8 cellular contexts compared by ENCODE assay signal in the genomic region with DNA sequence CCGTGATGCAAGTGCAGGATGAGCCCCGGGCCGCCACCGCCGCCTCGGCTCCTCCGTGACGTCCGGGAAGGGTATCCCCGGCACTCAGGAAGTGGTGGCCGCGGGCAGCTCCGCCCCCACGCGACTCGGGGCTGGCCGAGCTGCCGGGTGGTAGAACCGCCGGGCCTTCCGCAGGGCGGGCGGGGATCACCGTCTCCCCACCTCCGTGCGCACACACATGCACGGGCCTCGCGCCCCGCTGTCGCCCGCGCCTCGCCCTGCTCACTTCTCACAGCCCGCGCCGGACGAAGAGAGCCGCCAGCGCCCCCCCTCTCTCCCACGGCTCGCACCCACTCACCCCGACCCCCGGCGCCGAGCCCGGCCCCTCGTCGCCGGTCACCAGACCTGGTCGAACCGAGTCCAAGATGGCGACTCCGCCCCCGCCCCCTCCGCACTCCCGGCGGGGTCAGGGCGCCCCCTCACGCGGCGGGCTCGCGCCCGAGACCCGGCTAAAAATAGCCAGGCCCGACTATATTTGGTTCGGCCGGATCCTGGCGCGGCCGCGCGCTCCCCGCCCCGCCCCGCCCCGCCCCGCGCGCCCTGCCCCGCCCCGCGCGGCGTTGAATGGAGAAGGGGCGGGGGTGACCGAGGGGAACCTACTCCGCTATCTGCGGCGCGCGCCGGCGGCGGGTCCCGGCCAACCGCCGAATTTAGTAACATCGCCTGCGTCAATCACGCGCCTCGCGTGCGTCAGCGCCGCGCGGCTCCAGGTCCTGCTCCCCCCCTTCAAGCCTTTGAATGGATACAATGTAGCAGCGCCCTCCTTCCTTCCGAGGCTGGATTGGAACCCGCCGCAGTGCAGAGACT. TPM values are rescaled to one million over a fixed set of nuclear protein-coding genes. Genes with fewer than 3 reads are reported as not detected.
DNase-seq lines count a peak whose midpoint lies in the region; ATAC-seq lines count a peak whose summit lies in the region.

No MANE protein-coding gene starts in this region.

- H3K27me3 ChIP-seq in right cardiac atrium (ENCODE audit: control insufficient read depth, insufficient read depth) = no peaks in the 10 kb centered on the region
- H3K27me3 ChIP-seq in rectal smooth muscle tissue (ENCODE audit: control insufficient read depth, insufficient read depth, low read length) = peaks cover 8% of the 10 kb centered on the region
- no peaks in the 10 kb centered on the region for H3K27me3 ChIP-seq in aorta (ENCODE audit: control insufficient read depth in 1 of 2, insufficient read depth in 2 of 2, low read length in 1 of 2)

- H3K36me3 ChIP-seq in rectal smooth muscle tissue (ENCODE audit: control insufficient read depth, insufficient read depth, low read length) (no peaks in the 10 kb centered on the region), aorta (ENCODE audit: control insufficient read depth in 1 of 2, insufficient read depth in 2 of 2, low read length in 1 of 2) (no peaks in the 10 kb centered on the region)

- peak overlapping the region; percentile 96 for H3K27ac ChIP-seq in right cardiac atrium (ENCODE audit: low read length)
- peak overlapping the region; percentile 97 for H3K27ac ChIP-seq in rectal smooth muscle tissue (ENCODE audit: low read depth, low read length)
- peak overlapping the region; percentile 78 to 83 for H3K27ac ChIP-seq in aorta (ENCODE audit: low read depth in 1 of 2, low read length in 2 of 2)

- H3K27ac Mint-ChIP-seq in T-helper 17 cell = peak overlapping the region; percentile 99

- H3K4me3 Mint-ChIP-seq in T-helper 17 cell = peak overlapping the region; percentile 99

- under 1% methylated on average over 114 of the region's 114 CpGs for WGBS in right cardiac atrium
- WGBS in aorta, 2 donors = 0 to 1% methylated on average over 40 to 114 of the region's 114 CpGs

- H3K4me3 ChIP-seq in right cardiac atrium (ENCODE audit: low read length) (peak overlapping the region; percentile 74), rectal smooth muscle tissue (ENCODE audit: low read length) (peak overlapping the region; percentile 95), aorta (ENCODE audit: low read length in 2 of 2) (peak overlapping the region; percentile 52 to 77)

- peaks cover 3% of the 10 kb centered on the region for H3K36me3 Mint-ChIP-seq in T-helper 17 cell (ENCODE audit: low read depth)

- peaks cover 29% of the 10 kb centered on the region for H3K27me3 Mint-ChIP-seq in T-helper 17 cell

- intact Hi-C loops in right cardiac atrium (cut with DNase I) = loop anchor here in 3 of 4 donors (5.0 to 10.0 kb wide), 4 partner anchors 85 to 635 kb away; a partner anchor contains a TSS
- intact Hi-C loops in aorta (cut with DNase I) = loop anchor here (5.0 to 10.0 kb wide), 5 partner anchors 88 to 1565 kb away; a partner anchor contains a TSS

- ATAC-seq in GM18498 (IDR thresholded peaks at IDR 0.05; ENCODE audit: unreplicated experiment) = peak; percentile 66
- peak; percentile 56 for ATAC-seq in HG02885 (IDR thresholded peaks at IDR 0.05; ENCODE audit: poor library complexity, unreplicated experiment)
- peak; percentile 67 for ATAC-seq in T-helper 17 cell
- ATAC-seq in right cardiac atrium = peak; percentile 75 to 85
- ATAC-seq in aorta (ENCODE audit: low FRiP score) = peak; percentile 85

- H3K9me3 ChIP-seq in T-helper 17 cell (ENCODE audit: control insufficient read depth, low read length, poor library complexity, severe bottlenecking) = no peaks in the 10 kb centered on the region
- no peaks in the 10 kb centered on the region for H3K9me3 ChIP-seq in right cardiac atrium (ENCODE audit: control insufficient read depth, low read length)
- H3K9me3 ChIP-seq in aorta (ENCODE audit: control insufficient read depth, low read length) = no peaks in the 10 kb centered on the region

- peak; percentile 79 for DNase-seq in NCI-H1694 (lab: John Stamatoyannopoulos, UW)
- DNase-seq in T-helper 17 cell = peak; percentile 92 to 95 (median 94)
- DNase-seq in anterior cingulate cortex (lab: John Stamatoyannopoulos, UW) = peak; percentile 43 to 99 (median 90)
- DNase-seq in right cardiac atrium = peak; percentile 96 to 98 (median 98)
- peak; percentile 96 to 99 for DNase-seq in aorta

- peak overlapping the region; percentile 4 for H3K9ac ChIP-seq in rectal smooth muscle tissue (ENCODE audit: low read length)

- peaks cover 46% of the 10 kb centered on the region for H3K4me1 Mint-ChIP-seq in T-helper 17 cell

- H3K4me1 ChIP-seq in right cardiac atrium (ENCODE audit: control insufficient read depth, insufficient read depth, low read length) = no peaks in the 10 kb centered on the region
- peaks cover 16% of the 10 kb centered on the region for H3K4me1 ChIP-seq in rectal smooth muscle tissue (ENCODE audit: control insufficient read depth, insufficient read depth, low read length)
- H3K4me1 ChIP-seq in aorta (ENCODE audit: control insufficient read depth in 1 of 2, insufficient read depth in 2 of 2, low read length in 2 of 2) = no peaks in the 10 kb centered on the region

RNA-seq across cellular contexts. Expression of a gene that starts 2.0 kb away (rescaled TPM):
- total RNA-seq in T-helper 17 cell (10 to 100 TPM; 48.2 to 51.3 TPM), right cardiac atrium (10 to 100 TPM in 1 of 4 donors, 1 to 10 TPM in 3; 4.1 to 98.5 (median 6.3) TPM), aorta (10 to 100 TPM; 12.8 to 60.3 TPM)
- polyA plus RNA-seq in right cardiac atrium (57.4 TPM), aorta (10 to 100 TPM in 1 of 2 donors, under 1 TPM in 1; 0.50 to 15.3 TPM)

Comparison
In these comparisons a context has a peak if more than half of its experiments do, and no peak if none do; other contexts are left out.
1. Peak in every context shown above with its lines: DNase-seq, ATAC-seq, H3K4me3 ChIP-seq and H3K27ac ChIP-seq.